ENCODE assay signal across 31 cellular contexts in the genomic region with DNA sequence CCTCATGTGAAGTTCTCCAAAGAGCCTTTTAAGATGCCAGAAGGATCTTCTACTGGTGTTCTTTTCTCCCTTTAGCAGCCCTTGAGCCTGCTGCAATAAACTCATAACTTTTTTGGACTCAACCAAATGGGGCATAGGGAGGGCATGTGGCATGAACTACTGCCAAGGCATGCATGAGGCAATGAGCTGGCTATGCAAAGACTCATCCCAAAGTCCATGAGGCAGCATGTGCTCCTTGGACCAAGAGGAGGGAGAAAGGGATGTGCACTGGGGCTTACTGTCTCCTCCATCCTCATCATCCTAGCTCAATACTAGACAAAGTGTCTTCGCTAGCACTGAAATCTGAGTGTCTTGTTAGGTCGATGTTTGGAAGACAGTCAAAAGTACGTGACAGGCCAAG. TPM values are rescaled to one million over a fixed set of nuclear protein-coding genes. Genes with fewer than 3 reads are reported as not detected.
DNase-seq lines count a peak whose midpoint lies in the region; FAIRE-seq and TF ChIP-seq lines count a peak whose summit lies in the region.
"Had no signal": no experiment of that assay in that cellular context is flagged by ENCODE, and none has a peak within 500 bp of the region (broad histone marks: within the 10 kb centered on the region; RNA-seq: fewer than 3 reads in every experiment).

No MANE protein-coding gene starts in this region.

- peak; percentile 48 for FAIRE-seq in HTR-8/SVneo (lab: Jason Lieb, UNC)
- FAIRE-seq in small intestine (lab: Jason Lieb, UNC), result no peak
- FAIRE-seq: endothelial cell of umbilical vein, G401.6, islet of Langerhans had no signal

- no peaks in the 10 kb centered on the region for H3K9me3 ChIP-seq in small intestine (ENCODE audit: control insufficient read depth, low read depth)
- H3K9me3 ChIP-seq: lower lobe of right lung, ovary, SJCRH30, upper lobe of right lung had no signal

- H3K27ac Mint-ChIP-seq in brain, result peak overlapping the region; percentile 21 to 84 (median 42)
- H3K27ac Mint-ChIP-seq: activated naive CD4-positive, alpha-beta T cell treated with anti-CD3 and anti-CD28 coated beads for 36 hours; activated T-helper 1 cell treated with anti-CD3 and anti-CD28 coated beads, Interleukin-12 subunit alpha, Interleukin-12 subunit beta, Interleukin-2, Interleukin-4 antibody, amounts not matched to agents 30 ng/mL and 10 ng/mL and 1 ng/mL, durations not matched to agents 14 hours and 24 hours and 36 hours; CD4-positive, alpha-beta memory T cell; natural killer cell treated with Interleukin-12 subunit alpha and Interleukin-12 subunit beta and Interleukin-15 and Interleukin-18, amount 100 ng/mL, for 72 hours; T-cell had no signal

- WGBS in small intestine, 3 donors, result 50 to 62% (median 50%) methylated on average over 3 of the region's 3 CpGs

- no peak overlapping the region for H3K4me3 ChIP-seq in small intestine (ENCODE audit: low read depth in 1 of 2, low read length in 2 of 2)
- H3K4me3 ChIP-seq: lower lobe of right lung, ovary, SJCRH30, upper lobe of right lung had no signal

- H3K4me1 ChIP-seq in small intestine (ENCODE audit: control insufficient read depth in 2 of 2, insufficient read depth in 1 of 2, low read depth in 1 of 2, low read length in 1 of 2), result no peaks in the 10 kb centered on the region
- H3K4me1 ChIP-seq: lower lobe of right lung, upper lobe of right lung had no signal

- H3K9me3 Mint-ChIP-seq in brain, result peaks cover 0 to 7% (median 0%) of the 10 kb centered on the region in 5 experiments
- H3K9me3 Mint-ChIP-seq: activated naive CD4-positive, alpha-beta T cell treated with anti-CD3 and anti-CD28 coated beads for 36 hours; activated T-helper 1 cell treated with anti-CD3 and anti-CD28 coated beads, Interleukin-12 subunit alpha, Interleukin-12 subunit beta, Interleukin-2, Interleukin-4 antibody, amounts not matched to agents 30 ng/mL and 10 ng/mL and 1 ng/mL, durations not matched to agents 14 hours and 24 hours and 36 hours; CD4-positive, alpha-beta memory T cell; natural killer cell treated with Interleukin-12 subunit alpha and Interleukin-12 subunit beta and Interleukin-15 and Interleukin-18, amount 100 ng/mL, for 72 hours; T-cell had no signal

- TF ChIP-seq CTCF in brain (conservative IDR thresholded peaks at IDR 0.05), result no peak

- no peaks in the 10 kb centered on the region for H3K27me3 Mint-ChIP-seq in brain
- H3K27me3 Mint-ChIP-seq: CD4-positive, alpha-beta memory T cell had no signal

- peaks cover 62% of the 10 kb centered on the region for H3K4me1 Mint-ChIP-seq in brain

- H3K36me3 Mint-ChIP-seq in brain, result no peaks in the 10 kb centered on the region
- H3K36me3 Mint-ChIP-seq: CD4-positive, alpha-beta memory T cell; T-cell had no signal

- H3K27me3 ChIP-seq in small intestine (ENCODE audit: control insufficient read depth in 2 of 2, insufficient read depth in 2 of 2, low read length in 2 of 2), result no peaks in the 10 kb centered on the region
- H3K27me3 ChIP-seq: ovary, SJCRH30, upper lobe of right lung had no signal

- no peak overlapping the region for H3K27ac ChIP-seq in small intestine (ENCODE audit: low read depth in 1 of 2, low read length in 1 of 2)
- H3K27ac ChIP-seq: 22Rv1, lower lobe of right lung, ovary, SJCRH30, upper lobe of right lung had no signal

- DNase-seq in DMS 273 (lab: John Stamatoyannopoulos, UW; ENCODE audit: unreplicated experiment), result peak; percentile 55
- no peak for DNase-seq in DMS 273 treated with DMSO at 0.1 percent for 48 hours (lab: John Stamatoyannopoulos, UW)
- DNase-seq in HTR-8/SVneo (ENCODE audit: insufficient read length, low spot score), result no peak
- peak; percentile 3 for DNase-seq in small intestine
- DNase-seq in D341Med (ENCODE audit: low spot score), result no peak
- DNase-seq in GM03348 (ENCODE audit: low spot score), result no peak
- DNase-seq in islet precursor cell, result no peak
- DNase-seq: activated CD4-positive, alpha-beta T cell treated with anti-CD3 and anti-CD28 coated beads, Interleukin-2, amount 50 U/mL, for 48 hours; activated CD8-positive, alpha-beta memory T cell treated with anti-CD3 and anti-CD28 coated beads, Interleukin-2, amount 50 U/mL, for 4 hours; activated naive CD4-positive, alpha-beta T cell treated with anti-CD3 and anti-CD28 coated beads for 36 hours; amniotic stem cell; CD4-positive, alpha-beta memory T cell; DMS153; glutamatergic neuron; HCEC 1CT; KBM-7; lower lobe of right lung; NCI-H1436 treated with DMSO at 0.1 percent for 48 hours; NCI-H2107; NCI-H774; ovary; SJCRH30; T-cell; upper lobe of right lung had no signal

- no peaks in the 10 kb centered on the region for H3K36me3 ChIP-seq in small intestine (ENCODE audit: control insufficient read depth in 2 of 2, insufficient read depth in 2 of 2, low read length in 2 of 2)
- H3K36me3 ChIP-seq: lower lobe of right lung, ovary, SJCRH30, upper lobe of right lung had no signal

- no peak overlapping the region for H3K4me3 Mint-ChIP-seq in brain
- H3K4me3 Mint-ChIP-seq: activated naive CD4-positive, alpha-beta T cell treated with anti-CD3 and anti-CD28 coated beads for 36 hours; activated T-helper 1 cell treated with anti-CD3 and anti-CD28 coated beads, Interleukin-12 subunit alpha, Interleukin-12 subunit beta, Interleukin-2, Interleukin-4 antibody, amounts not matched to agents 30 ng/mL and 10 ng/mL and 1 ng/mL, durations not matched to agents 14 hours and 24 hours and 36 hours; CD4-positive, alpha-beta memory T cell; natural killer cell treated with Interleukin-12 subunit alpha and Interleukin-12 subunit beta and Interleukin-15 and Interleukin-18, amount 100 ng/mL, for 72 hours; T-cell had no signal

RNA-seq across cellular contexts. Expression of gene ATXN3L, which starts 44.4 kb away (rescaled TPM):
- not detected for polyA plus RNA-seq in brain (ENCODE audit: insufficient read depth, low read depth, low replicate concordance)
- polyA plus RNA-seq in small intestine, result not detected
- polyA plus RNA-seq: CD4-positive, alpha-beta memory T cell; endothelial cell of umbilical vein; ovary had no signal

Comparison
In these comparisons a context has a peak if more than half of its experiments do, and no peak if none do; other contexts are left out.
1. DNase-seq: peak in DMS 273 (single experiment) and small intestine (single experiment); none in DMS 273 treated with DMSO at 0.1 percent for 48 hours (single experiment), HTR-8/SVneo (single experiment), D341Med (single experiment), GM03348 (single experiment) and islet precursor cell (single experiment).